8 cellular contexts compared by ENCODE assay signal in genomic region chr7:76358053-76358477, GRCh38. TPM values are rescaled to one million over a fixed set of nuclear protein-coding genes. Genes with fewer than 3 reads are reported as not detected.
DNase-seq lines count a peak whose midpoint lies in the region; ATAC-seq and TF ChIP-seq lines count a peak whose summit lies in the region.

No MANE protein-coding gene starts in this region.

- H3K27ac Mint-ChIP-seq in activated T-helper 1 cell treated with anti-CD3 and anti-CD28 coated beads, Interleukin-12 subunit alpha, Interleukin-12 subunit beta, Interleukin-2, Interleukin-4 antibody, amounts not matched to agents 30 ng/mL and 10 ng/mL and 1 ng/mL, durations not matched to agents 14 hours and 24 hours and 36 hours, result peak overlapping the region; percentile 96
- peak overlapping the region; percentile 99 for H3K27ac Mint-ChIP-seq in neural crest cell (ENCODE audit: unreplicated experiment)

- H3K4me3 ChIP-seq in fibroblast of pulmonary artery (replicated peaks; ENCODE audit: low read depth, low read length) (peak overlapping the region; percentile 97), thoracic aorta (peak overlapping the region; percentile 99)

- TF ChIP-seq CTCF in fibroblast of pulmonary artery (IDR thresholded peaks at IDR 0.05; ENCODE audit: low read length, missing control alignments) (no peak), neural crest cell (conservative IDR thresholded peaks at IDR 0.05) (no peak), thoracic aorta (IDR thresholded peaks at IDR 0.05) (no peak)

- no peaks in the 10 kb centered on the region for H3K9me3 ChIP-seq in thoracic aorta

- peak overlapping the region; percentile 98 to 99 for H3K27ac ChIP-seq in thoracic aorta

- peaks cover 28 to 46% of the 10 kb centered on the region in 2 donors for H3K4me1 ChIP-seq in thoracic aorta (ENCODE audit: control insufficient read depth in 1 of 2, low read depth in 2 of 2)

- H3K4me3 Mint-ChIP-seq in activated T-helper 1 cell treated with anti-CD3 and anti-CD28 coated beads, Interleukin-12 subunit alpha, Interleukin-12 subunit beta, Interleukin-2, Interleukin-4 antibody, amounts not matched to agents 30 ng/mL and 10 ng/mL and 1 ng/mL, durations not matched to agents 14 hours and 24 hours and 36 hours, result peak overlapping the region; percentile 96
- peak overlapping the region; percentile 98 for H3K4me3 Mint-ChIP-seq in neural crest cell

- intact Hi-C loops in activated T-helper 1 cell treated with anti-CD3 and anti-CD28 coated beads, Interleukin-12 subunit alpha, Interleukin-12 subunit beta, Interleukin-2, Interleukin-4 antibody, amounts not matched to agents 30 ng/mL and 10 ng/mL and 1 ng/mL, durations not matched to agents 14 hours and 24 hours and 36 hours (cut with micrococcal nuclease), result loop anchor here (2.0 to 10.0 kb wide), 2 partner anchors 833 to 1179 kb away; partner anchors contain the start of gene PTPN12

- no peaks in the 10 kb centered on the region for H3K27me3 ChIP-seq in thoracic aorta (replicated peaks; ENCODE audit: insufficient read depth)

- ATAC-seq in GM18505 (IDR thresholded peaks at IDR 0.05; ENCODE audit: unreplicated experiment), result peak; percentile 36
- ATAC-seq in HG03039 (IDR thresholded peaks at IDR 0.05; ENCODE audit: unreplicated experiment), result peak; percentile 19
- ATAC-seq in thoracic aorta (ENCODE audit: insufficient number of reproducible peaks, low FRiP score, low read depth), result no peak

- H3K4me1 Mint-ChIP-seq in activated T-helper 1 cell treated with anti-CD3 and anti-CD28 coated beads, Interleukin-12 subunit alpha, Interleukin-12 subunit beta, Interleukin-2, Interleukin-4 antibody, amounts not matched to agents 30 ng/mL and 10 ng/mL and 1 ng/mL, durations not matched to agents 14 hours and 24 hours and 36 hours (ENCODE audit: low read depth), result peaks cover 42% of the 10 kb centered on the region
- H3K4me1 Mint-ChIP-seq in neural crest cell, result peaks cover 41% of the 10 kb centered on the region

- no peaks in the 10 kb centered on the region for H3K27me3 Mint-ChIP-seq in activated T-helper 1 cell treated with anti-CD3 and anti-CD28 coated beads, Interleukin-12 subunit alpha, Interleukin-12 subunit beta, Interleukin-2, Interleukin-4 antibody, amounts not matched to agents 30 ng/mL and 10 ng/mL and 1 ng/mL, durations not matched to agents 14 hours and 24 hours and 36 hours (ENCODE audit: insufficient read depth)
- H3K27me3 Mint-ChIP-seq in neural crest cell (ENCODE audit: low read depth), result no peaks in the 10 kb centered on the region

- H3K36me3 Mint-ChIP-seq in activated T-helper 1 cell treated with anti-CD3 and anti-CD28 coated beads, Interleukin-12 subunit alpha, Interleukin-12 subunit beta, Interleukin-2, Interleukin-4 antibody, amounts not matched to agents 30 ng/mL and 10 ng/mL and 1 ng/mL, durations not matched to agents 14 hours and 24 hours and 36 hours (ENCODE audit: low read depth), result peaks cover 32% of the 10 kb centered on the region
- peaks cover 13% of the 10 kb centered on the region for H3K36me3 Mint-ChIP-seq in neural crest cell (ENCODE audit: low read depth)

- no peak for TF ChIP-seq POLR2A in GM18505 (IDR thresholded peaks at IDR 0.05; ENCODE audit: borderline replicate concordance, extremely low read depth, insufficient read depth, insufficient read length)

- H3K9me3 Mint-ChIP-seq in activated T-helper 1 cell treated with anti-CD3 and anti-CD28 coated beads, Interleukin-12 subunit alpha, Interleukin-12 subunit beta, Interleukin-2, Interleukin-4 antibody, amounts not matched to agents 30 ng/mL and 10 ng/mL and 1 ng/mL, durations not matched to agents 14 hours and 24 hours and 36 hours, result no peaks in the 10 kb centered on the region
- peaks cover 2% of the 10 kb centered on the region for H3K9me3 Mint-ChIP-seq in neural crest cell

- no peaks in the 10 kb centered on the region for H3K36me3 ChIP-seq in thoracic aorta

- DNase-seq in A172 (ENCODE audit: low spot score) (peak; percentile 61), NOMO-1 treated with DMSO at 0.1 percent for 48 hours (lab: John Stamatoyannopoulos, UW; ENCODE audit: unreplicated experiment) (peak; percentile 92), fibroblast of pulmonary artery (ENCODE audit: low read depth) (no peak), neural crest cell (ENCODE audit: low read depth, low spot score) (peak; percentile 40), thoracic aorta (ENCODE audit: low spot score) (no peak)
- peak; percentile 37 for DNase-seq in activated T-helper 1 cell treated with anti-CD3 and anti-CD28 coated beads, Interleukin-12 subunit alpha, Interleukin-12 subunit beta, Interleukin-2, Interleukin-4 antibody, amounts not matched to agents 30 ng/mL and 10 ng/mL and 1 ng/mL, durations not matched to agents 14 hours and 24 hours and 36 hours (ENCODE audit: low spot score)

RNA-seq across cellular contexts. Expression of gene YWHAG, which starts 0.7 kb away (rescaled TPM):
- total RNA-seq in A172 (2014; rRNA removed; shearing (Covaris generic)), result 149 and 151 TPM in 2 replicates
- total RNA-seq in activated T-helper 1 cell treated with anti-CD3 and anti-CD28 coated beads, Interleukin-12 subunit alpha, Interleukin-12 subunit beta, Interleukin-2, Interleukin-4 antibody, amounts not matched to agents 30 ng/mL and 10 ng/mL and 1 ng/mL, durations not matched to agents 14 hours and 24 hours and 36 hours, result 165 and 167 TPM in 2 replicates
- total RNA-seq in neural crest cell (200 and 209 TPM in 2 replicates), thoracic aorta (100 to 1,000 TPM in 1 of 2 donors, 10 to 100 TPM in 1; 63.2 to 129 TPM)

RNA-seq across cellular contexts. Expression of gene SSC4D, which starts 51.4 kb away (rescaled TPM):
- total RNA-seq in A172 (2014; rRNA removed; shearing (Covaris generic)), result 0.76 and 2.4 TPM in 2 replicates
- 0.64 and 0.73 TPM in 2 replicates for total RNA-seq in activated T-helper 1 cell treated with anti-CD3 and anti-CD28 coated beads, Interleukin-12 subunit alpha, Interleukin-12 subunit beta, Interleukin-2, Interleukin-4 antibody, amounts not matched to agents 30 ng/mL and 10 ng/mL and 1 ng/mL, durations not matched to agents 14 hours and 24 hours and 36 hours
- 1.0 and 1.1 TPM in 2 replicates for total RNA-seq in neural crest cell
- total RNA-seq in thoracic aorta, result 1 to 10 TPM; 1.5 to 3.2 TPM

RNA-seq across cellular contexts. Expression of gene HSPB1, which starts 55.6 kb away (rescaled TPM):
- 235 and 382 TPM in 2 replicates for total RNA-seq in A172 (2014; rRNA removed; shearing (Covaris generic))
- total RNA-seq in activated T-helper 1 cell treated with anti-CD3 and anti-CD28 coated beads, Interleukin-12 subunit alpha, Interleukin-12 subunit beta, Interleukin-2, Interleukin-4 antibody, amounts not matched to agents 30 ng/mL and 10 ng/mL and 1 ng/mL, durations not matched to agents 14 hours and 24 hours and 36 hours, result 78.4 and 87.2 TPM in 2 replicates
- total RNA-seq in neural crest cell, result 57.1 and 67.2 TPM in 2 replicates
- 1,000 to 10,000 TPM; 1,835 to 2,623 TPM for total RNA-seq in thoracic aorta

Comparison
In these comparisons a context has a peak if more than half of its experiments do, and no peak if none do; other contexts are left out.
1. DNase-seq: peak in A172 (single experiment), NOMO-1 treated with DMSO at 0.1 percent for 48 hours (single experiment), activated T-helper 1 cell treated with anti-CD3 and anti-CD28 coated beads, Interleukin-12 subunit alpha, Interleukin-12 subunit beta, Interleukin-2, Interleukin-4 antibody, amounts not matched to agents 30 ng/mL and 10 ng/mL and 1 ng/mL, durations not matched to agents 14 hours and 24 hours and 36 hours (single experiment) and neural crest cell (single experiment); none in fibroblast of pulmonary artery (single experiment) and thoracic aorta (single experiment).